22 cellular contexts compared by ENCODE assay signal in genomic region chr6:23339268-23339667, GRCh38.
"Had no signal": no experiment of that assay in that cellular context is flagged by ENCODE, and none has a peak within 500 bp of the region (broad histone marks: within the 10 kb centered on the region; RNA-seq: fewer than 3 reads in every experiment).

No MANE protein-coding gene starts in this region.

- H3K4me2 ChIP-seq: PC-9 had no signal

- H3K4me3 Mint-ChIP-seq: activated CD8-positive, alpha-beta T cell treated with anti-CD3 and anti-CD28 coated beads for 36 hours; activated naive CD4-positive, alpha-beta T cell treated with anti-CD3 and anti-CD28 coated beads, Interleukin-2, amount 50 U/mL, for 24 hours; T-helper 1 cell treated with Interleukin-12 subunit alpha and Interleukin-12 subunit beta and Interleukin-4 antibody, amounts not matched to agents 30 μg/mL and 1 μg/mL, for 36 hours had no signal

- H2AFZ ChIP-seq: PC-9 had no signal

- H3K4me3 ChIP-seq: ascending aorta, body of pancreas, MG63, PC-9 had no signal

- DNase-seq: activated CD4-positive, alpha-beta T cell treated with anti-CD3 and anti-CD28 coated beads for 4 hours; activated CD8-positive, alpha-beta memory T cell treated with anti-CD3 and anti-CD28 coated beads, Interleukin-2, amount 50 U/mL, for 4 hours; activated CD8-positive, alpha-beta T cell treated with anti-CD3 and anti-CD28 coated beads for 36 hours; activated T-cell treated with anti-CD3 and anti-CD28 coated beads, Interleukin-2, amount 50 U/mL, for 1 hour; amniotic stem cell; body of pancreas; central memory CD4-positive, alpha-beta T cell; MG63; MV-4-11; NCI-H1092 treated with DMSO at 0.1 percent for 48 hours; NCI-H1417 treated with DMSO at 0.1 percent for 48 hours; NCI-H1694; NCI-H2029; NCI-H2107; NCI-H510A treated with DMSO at 0.1 percent for 48 hours; PC-9; SHP77 treated with DMSO at 0.1 percent for 48 hours; T-helper 9 cell had no signal

- H3K27me3 Mint-ChIP-seq: activated CD8-positive, alpha-beta T cell treated with anti-CD3 and anti-CD28 coated beads for 36 hours; activated naive CD4-positive, alpha-beta T cell treated with anti-CD3 and anti-CD28 coated beads, Interleukin-2, amount 50 U/mL, for 24 hours had no signal

- H3K4me1 ChIP-seq: ascending aorta, body of pancreas had no signal

- ATAC-seq: activated CD4-positive, CD25-positive, alpha-beta regulatory T cell treated with anti-CD3 and anti-CD28 coated beads, Interleukin-2, amount 50 U/mL, for 24 hours; activated CD8-positive, alpha-beta T cell treated with anti-CD3 and anti-CD28 coated beads for 36 hours; body of pancreas had no signal

- H3K9me3 ChIP-seq: ascending aorta, body of pancreas, MG63 had no signal

- H3K9me3 Mint-ChIP-seq: activated CD8-positive, alpha-beta T cell treated with anti-CD3 and anti-CD28 coated beads for 36 hours; activated naive CD4-positive, alpha-beta T cell treated with anti-CD3 and anti-CD28 coated beads, Interleukin-2, amount 50 U/mL, for 24 hours; T-helper 1 cell treated with Interleukin-12 subunit alpha and Interleukin-12 subunit beta and Interleukin-4 antibody, amounts not matched to agents 30 μg/mL and 1 μg/mL, for 36 hours had no signal

- H3K4me1 Mint-ChIP-seq: activated naive CD4-positive, alpha-beta T cell treated with anti-CD3 and anti-CD28 coated beads, Interleukin-2, amount 50 U/mL, for 24 hours had no signal

- H3K36me3 ChIP-seq: ascending aorta, MG63 had no signal

- H3K27ac Mint-ChIP-seq: activated CD8-positive, alpha-beta T cell treated with anti-CD3 and anti-CD28 coated beads for 36 hours; activated naive CD4-positive, alpha-beta T cell treated with anti-CD3 and anti-CD28 coated beads, Interleukin-2, amount 50 U/mL, for 24 hours; T-helper 1 cell treated with Interleukin-12 subunit alpha and Interleukin-12 subunit beta and Interleukin-4 antibody, amounts not matched to agents 30 μg/mL and 1 μg/mL, for 36 hours had no signal

- H3K27ac ChIP-seq: ascending aorta, body of pancreas, PC-9 had no signal

- H3K36me3 Mint-ChIP-seq: activated naive CD4-positive, alpha-beta T cell treated with anti-CD3 and anti-CD28 coated beads, Interleukin-2, amount 50 U/mL, for 24 hours had no signal

- H3K27me3 ChIP-seq: ascending aorta, body of pancreas, MG63 had no signal
